8 cellular contexts compared by ENCODE assay signal in genomic region chr10:132458595-132459251, GRCh38.
DNase-seq lines count a peak whose midpoint lies in the region; ATAC-seq, FAIRE-seq and TF ChIP-seq lines count a peak whose summit lies in the region.

No MANE protein-coding gene starts in this region.

- TF ChIP-seq CTCF in esophagus squamous epithelium (IDR thresholded peaks at IDR 0.05) (peak; percentile 93 to 99 (median 95)), neutrophil (IDR thresholded peaks at IDR 0.05) (peak; percentile 97)

- intact Hi-C loops in esophagus squamous epithelium (cut with DNase I): loop anchor here (2.0 to 5.0 kb wide), 3 partner anchors 79 to 236 kb away; partner anchors contain the start of gene INPP5A

- no peaks in the 10 kb centered on the region for H3K36me3 ChIP-seq in esophagus squamous epithelium
- no peaks in the 10 kb centered on the region for H3K36me3 ChIP-seq in neutrophil

- DNase-seq in ACHN (peak; percentile 39), MV-4-11 (lab: John Stamatoyannopoulos, UW) (peak; percentile 61), activated T-cell treated with anti-CD3 and anti-CD28 coated beads for 48 hours (ENCODE audit: low read depth) (peak; percentile 64), esophagus squamous epithelium (lab: John Stamatoyannopoulos, UW) (no peak), urothelium cell line (ENCODE audit: low spot score) (peak; percentile 61), NCI-H2081 treated with DMSO at 0.1 percent for 48 hours (lab: John Stamatoyannopoulos, UW) (no peak)

- peak overlapping the region in 1 of 4 donors; percentile 3 for H3K4me3 ChIP-seq in esophagus squamous epithelium
- H3K4me3 ChIP-seq in neutrophil (ENCODE audit: low read depth in 1 of 2, low read length in 1 of 2): no peak overlapping the region

- no peak for TF ChIP-seq POLR2A in esophagus squamous epithelium (IDR thresholded peaks at IDR 0.05)

- H3K27me3 ChIP-seq in esophagus squamous epithelium (peaks cover 0 to 29% (median 0%) of the 10 kb centered on the region in 4 donors), neutrophil (no peaks in the 10 kb centered on the region)

- no peaks in the 10 kb centered on the region for H3K9me3 ChIP-seq in esophagus squamous epithelium
- H3K9me3 ChIP-seq in neutrophil: no peaks in the 10 kb centered on the region

- peak overlapping the region in 3 of 4 donors; percentile 10 to 63 (median 53) for H3K27ac ChIP-seq in esophagus squamous epithelium
- H3K27ac ChIP-seq in neutrophil: no peak overlapping the region

- no peak for FAIRE-seq in urothelium cell line (lab: Jason Lieb, UNC)

- H3K4me1 ChIP-seq in esophagus squamous epithelium (peaks cover 15 to 54% (median 24%) of the 10 kb centered on the region in 3 donors), neutrophil (ENCODE audit: control insufficient read depth in 1 of 2, insufficient read depth in 1 of 2, low read depth in 1 of 2, low read length in 1 of 2) (peaks cover 0 to 4% of the 10 kb centered on the region in 2 experiments)

- WGBS in esophagus squamous epithelium, 2 donors: 50 to 91% methylated on average over 4 to 8 of the region's 30 CpGs

- in situ Hi-C loops in ACHN (cut with HindIII; ENCODE audit: low pct_ligation_motif_present, low pct_unique_long_range_greater_than_20kb, low sequenced_read_pairs): no loop called here

- peak; percentile 39 for ATAC-seq in GM18907 (IDR thresholded peaks at IDR 0.05; ENCODE audit: unreplicated experiment)

Comparison
In these comparisons a context has a peak if more than half of its experiments do, and no peak if none do; other contexts are left out.
1. DNase-seq: peak in ACHN (single experiment), MV-4-11 (single experiment), activated T-cell treated with anti-CD3 and anti-CD28 coated beads for 48 hours (single experiment) and urothelium cell line (single experiment); none in esophagus squamous epithelium (single experiment) and NCI-H2081 treated with DMSO at 0.1 percent for 48 hours (single experiment).